Comparison of ENCODE assay signal across 16 cellular contexts in genomic region chr9:111728143-111728542, GRCh38.
DNase-seq lines count a peak whose midpoint lies in the region; ATAC-seq and FAIRE-seq lines count a peak whose summit lies in the region.
"Had no signal": no experiment of that assay in that cellular context is flagged by ENCODE, and none has a peak within 500 bp of the region (broad histone marks: within the 10 kb centered on the region; RNA-seq: fewer than 3 reads in every experiment).

No MANE protein-coding gene starts in this region.

- peaks cover 13% of the 10 kb centered on the region for H3K36me3 Mint-ChIP-seq in activated naive CD8-positive, alpha-beta T cell treated with anti-CD3 and anti-CD28 coated beads, Interleukin-2, amount 50 U/mL, for 24 hours (ENCODE audit: low read depth)
- peaks cover 16% of the 10 kb centered on the region for H3K36me3 Mint-ChIP-seq in activated naive CD8-positive, alpha-beta T cell treated with anti-CD3 and anti-CD28 coated beads for 36 hours
- peaks cover 7% of the 10 kb centered on the region for H3K36me3 Mint-ChIP-seq in activated T-helper 17 cell treated with anti-CD3 and anti-CD28 coated beads, Interleukin-2, amount 50 U/mL, for 72 hours (ENCODE audit: low read depth)

- H3K4me1 Mint-ChIP-seq in activated naive CD8-positive, alpha-beta T cell treated with anti-CD3 and anti-CD28 coated beads, Interleukin-2, amount 50 U/mL, for 24 hours, result peaks cover 7% of the 10 kb centered on the region
- no peaks in the 10 kb centered on the region for H3K4me1 Mint-ChIP-seq in activated naive CD8-positive, alpha-beta T cell treated with anti-CD3 and anti-CD28 coated beads for 36 hours
- H3K4me1 Mint-ChIP-seq in activated T-helper 17 cell treated with anti-CD3 and anti-CD28 coated beads, Interleukin-2, amount 50 U/mL, for 72 hours, result no peaks in the 10 kb centered on the region
- H3K4me1 Mint-ChIP-seq: CD4-positive, CD25-positive, alpha-beta regulatory T cell had no signal

- FAIRE-seq in GM19239 (lab: Jason Lieb, UNC), result no peak

- no peak overlapping the region for H3K4me3 Mint-ChIP-seq in activated naive CD8-positive, alpha-beta T cell treated with anti-CD3 and anti-CD28 coated beads, Interleukin-2, amount 50 U/mL, for 24 hours
- H3K4me3 Mint-ChIP-seq in activated naive CD8-positive, alpha-beta T cell treated with anti-CD3 and anti-CD28 coated beads for 36 hours, result no peak overlapping the region
- no peak overlapping the region for H3K4me3 Mint-ChIP-seq in activated T-helper 17 cell treated with anti-CD3 and anti-CD28 coated beads, Interleukin-2, amount 50 U/mL, for 72 hours
- H3K4me3 Mint-ChIP-seq: activated naive CD4-positive, alpha-beta T cell treated with anti-CD3 and anti-CD28 coated beads for 36 hours; CD4-positive, CD25-positive, alpha-beta regulatory T cell had no signal

- H3K27ac Mint-ChIP-seq in activated naive CD8-positive, alpha-beta T cell treated with anti-CD3 and anti-CD28 coated beads, Interleukin-2, amount 50 U/mL, for 24 hours, result no peak overlapping the region
- H3K27ac Mint-ChIP-seq in activated naive CD8-positive, alpha-beta T cell treated with anti-CD3 and anti-CD28 coated beads for 36 hours, result no peak overlapping the region
- H3K27ac Mint-ChIP-seq in activated T-helper 17 cell treated with anti-CD3 and anti-CD28 coated beads, Interleukin-2, amount 50 U/mL, for 72 hours, result no peak overlapping the region
- H3K27ac Mint-ChIP-seq: activated naive CD4-positive, alpha-beta T cell treated with anti-CD3 and anti-CD28 coated beads for 36 hours; CD4-positive, CD25-positive, alpha-beta regulatory T cell had no signal

- DNase-seq in activated naive CD8-positive, alpha-beta T cell treated with anti-CD3 and anti-CD28 coated beads, Interleukin-2, amount 50 U/mL, for 24 hours, result no peak
- no peak for DNase-seq in activated naive CD8-positive, alpha-beta T cell treated with anti-CD3 and anti-CD28 coated beads for 36 hours
- DNase-seq in glomerular visceral epithelial cell (ENCODE audit: extremely low spot score) (peak; percentile 31), NCI-H2107 (lab: John Stamatoyannopoulos, UW) (no peak), NCI-H2171 treated with DMSO at 0.1 percent for 48 hours (lab: John Stamatoyannopoulos, UW) (no peak), cortex of kidney (lab: John Stamatoyannopoulos, UW) (no peak), GM19239 (ENCODE audit: insufficient read length, low spot score) (no peak)
- DNase-seq: activated CD4-positive, alpha-beta T cell treated with anti-CD3 and anti-CD28 coated beads for 4 hours; activated naive CD4-positive, alpha-beta T cell treated with anti-CD3 and anti-CD28 coated beads for 36 hours; CD4-positive, CD25-positive, alpha-beta regulatory T cell; DMS79 treated with DMSO at 0.1 percent for 48 hours; hypothalamus; mucosa of descending colon; NCI-H2081; NCI-H524 treated with DMSO at 0.1 percent for 48 hours had no signal

- peaks cover 13% of the 10 kb centered on the region for H3K9me3 Mint-ChIP-seq in activated naive CD8-positive, alpha-beta T cell treated with anti-CD3 and anti-CD28 coated beads, Interleukin-2, amount 50 U/mL, for 24 hours
- H3K9me3 Mint-ChIP-seq in activated naive CD8-positive, alpha-beta T cell treated with anti-CD3 and anti-CD28 coated beads for 36 hours, result peaks cover 4% of the 10 kb centered on the region
- peaks cover 5% of the 10 kb centered on the region for H3K9me3 Mint-ChIP-seq in activated T-helper 17 cell treated with anti-CD3 and anti-CD28 coated beads, Interleukin-2, amount 50 U/mL, for 72 hours

- peak; percentile 33 for ATAC-seq in activated naive CD8-positive, alpha-beta T cell treated with anti-CD3 and anti-CD28 coated beads, Interleukin-2, amount 50 U/mL, for 24 hours
- peak; percentile 32 for ATAC-seq in activated T-helper 17 cell treated with anti-CD3 and anti-CD28 coated beads, Interleukin-2, amount 50 U/mL, for 72 hours (replicated peaks)

- no peaks in the 10 kb centered on the region for H3K27me3 Mint-ChIP-seq in activated naive CD8-positive, alpha-beta T cell treated with anti-CD3 and anti-CD28 coated beads, Interleukin-2, amount 50 U/mL, for 24 hours
- H3K27me3 Mint-ChIP-seq in activated naive CD8-positive, alpha-beta T cell treated with anti-CD3 and anti-CD28 coated beads for 36 hours, result no peaks in the 10 kb centered on the region
- H3K27me3 Mint-ChIP-seq in activated T-helper 17 cell treated with anti-CD3 and anti-CD28 coated beads, Interleukin-2, amount 50 U/mL, for 72 hours, result no peaks in the 10 kb centered on the region
- H3K27me3 Mint-ChIP-seq: CD4-positive, CD25-positive, alpha-beta regulatory T cell had no signal
